Comparison of ENCODE assay signal across 12 cellular contexts in genomic region chr22:26377170-26377825, GRCh38. TPM values are rescaled to one million over a fixed set of nuclear protein-coding genes. Genes with fewer than 3 reads are reported as not detected.
DNase-seq lines count a peak whose midpoint lies in the region; ATAC-seq, FAIRE-seq and TF ChIP-seq lines count a peak whose summit lies in the region.
"Had no signal": no experiment of that assay in that cellular context is flagged by ENCODE, and none has a peak within 500 bp of the region (broad histone marks: within the 10 kb centered on the region; RNA-seq: fewer than 3 reads in every experiment).

No MANE protein-coding gene starts in this region.

- TF ChIP-seq POLR2A in A549 (IDR thresholded peaks at IDR 0.05; ENCODE audit: low read length): no peak

- ATAC-seq in A549: peak in 1 of 2 experiments; percentile 24; a peak in 1 of 6 replicates
- no peak for ATAC-seq in foreskin keratinocyte
- no peak for ATAC-seq in HG03520 (IDR thresholded peaks at IDR 0.05; ENCODE audit: unreplicated experiment)
- ATAC-seq in HG02798 (IDR thresholded peaks at IDR 0.05; ENCODE audit: poor library complexity, unreplicated experiment): no peak
- ATAC-seq: left lobe of liver had no signal

- H3K27me3 ChIP-seq in foreskin keratinocyte: peaks cover 64% of the 10 kb centered on the region

- 0 out of 5 replicates have a peak, but pooled peaks of 1 of the 2 experiments have one; percentile 2 for TF ChIP-seq RAD21 in A549 (conservative IDR thresholded peaks at IDR 0.05 in 1 of 2, IDR thresholded peaks at IDR 0.05 in 1 of 2)

- FAIRE-seq in A549 (lab: Jason Lieb, UNC): no peak

- no peaks in the 10 kb centered on the region for H3K9me3 ChIP-seq in A549

- no peaks in the 10 kb centered on the region for H3K4me1 ChIP-seq in A549
- H3K4me1 ChIP-seq in foreskin keratinocyte: no peaks in the 10 kb centered on the region

- H3K4me3 ChIP-seq in A549 (no peak overlapping the region), GM12865 (ENCODE audit: low read depth, low read length) (no peak overlapping the region)

- no peak for TF ChIP-seq CTCF in A549 (IDR thresholded peaks at IDR 0.05)
- TF ChIP-seq CTCF in GM12865 (IDR thresholded peaks at IDR 0.05; ENCODE audit: insufficient read depth, low read depth, low read length, missing control alignments): no peak
- peak; percentile 21 for TF ChIP-seq CTCF in foreskin keratinocyte (conservative IDR thresholded peaks at IDR 0.05)

- 21% methylated on average over 15 of the region's 15 CpGs for WGBS in A549 (ENCODE audit: missing lambda C conversion rate)

- DNase-seq in A549 (ENCODE audit: low read depth in 1 of 2, low spot score in 1 of 2) (no peak), GM12865 (ENCODE audit: low read depth) (peak; percentile 3), OCI-M1 (lab: John Stamatoyannopoulos, UW) (peak; percentile 41), foreskin keratinocyte (no peak), activated gamma-delta T cell treated with Interleukin-2 at 50 U/mL for 16 hours (no peak), NCI-H446 (lab: John Stamatoyannopoulos, UW) (no peak)
- DNase-seq: C1 segment of cervical spinal cord, H7, NCI-H226 had no signal

- H3K27ac ChIP-seq in A549: no peak overlapping the region
- no peak overlapping the region for H3K27ac ChIP-seq in foreskin keratinocyte

- H3K4me2 ChIP-seq in A549: peak overlapping the region; percentile 49; the same call in 2 of the 3 replicates

- POLR2A ChIA-PET in A549 (lab: Yijun Ruan, JAX): no interaction called here

- no peak for TF ChIP-seq EP300 in A549 (IDR thresholded peaks at IDR 0.05)

- CTCF ChIA-PET in A549 (lab: Yijun Ruan, JAX): interaction anchor here (1.4 kb wide), 1 partner anchor 292 kb away, joined by 3 read pairs; no protein-coding TSS in a partner anchor

TF ChIP-seq in A549, 52 proteins besides CTCF, POLR2A, EP300 and RAD21:
- no peak for TF ChIP-seq JUNB (IDR thresholded peaks at IDR 0.05)
- no peak for TF ChIP-seq RNF2 (IDR thresholded peaks at IDR 0.05; ENCODE audit: borderline replicate concordance, low read depth)
- no peak for TF ChIP-seq E2F6 (IDR thresholded peaks at IDR 0.05; ENCODE audit: borderline replicate concordance, low read depth)
- no peak for TF ChIP-seq HOXB13 (CRISPR knock-in tag; IDR thresholded peaks at IDR 0.05; ENCODE audit: low read depth)
- no peak for TF ChIP-seq ZFP36 (IDR thresholded peaks at IDR 0.05; ENCODE audit: borderline replicate concordance, partially characterized antibody)
- TF ChIP-seq MYC (IDR thresholded peaks at IDR 0.05; ENCODE audit: borderline replicate concordance, low read length): no peak
- no peak for TF ChIP-seq NPAS2 (CRISPR knock-in tag; IDR thresholded peaks at IDR 0.05; ENCODE audit: borderline replicate concordance)

RNA-seq across cellular contexts. Expression of gene ASPHD2, which starts 51.8 kb away (rescaled TPM):
- 1.2 and 1.3 TPM in 2 replicates for polyA plus RNA-seq in A549 (2011; rRNA removed)
- 1.0 and 1.6 TPM in 2 replicates for polyA plus RNA-seq in A549 (2012; cell fraction: cytosol; rRNA removed)
- polyA plus RNA-seq in A549 (2012; cell fraction: nucleus; rRNA removed): 1.2 TPM in 2 replicates
- 0.72 to 0.92 TPM (median 0.84 TPM) in 3 replicates for polyA plus RNA-seq in A549 (2017; fragmentation: RNase III; extraction: RNeasy Plus Mini Kit Qiagen cat#74134 plus additional on column Dnase treatment)
- polyA minus RNA-seq in A549 (2011; rRNA and poly(A)+ RNA removed): 1.5 TPM in 2 replicates
- 7.3 and 9.5 TPM in 2 replicates for total RNA-seq in foreskin keratinocyte
- polyA plus RNA-seq in foreskin keratinocyte: 5.4 and 6.1 TPM in 2 replicates

Comparison
In these comparisons a context has a peak if more than half of its experiments do, and no peak if none do; other contexts are left out.
1. DNase-seq: peak in GM12865 (single experiment) and OCI-M1 (single experiment); none in A549 (0 of 2), foreskin keratinocyte (0 of 2), activated gamma-delta T cell treated with Interleukin-2 at 50 U/mL for 16 hours (single experiment) and NCI-H446 (0 of 2).